In the genomic region with DNA sequence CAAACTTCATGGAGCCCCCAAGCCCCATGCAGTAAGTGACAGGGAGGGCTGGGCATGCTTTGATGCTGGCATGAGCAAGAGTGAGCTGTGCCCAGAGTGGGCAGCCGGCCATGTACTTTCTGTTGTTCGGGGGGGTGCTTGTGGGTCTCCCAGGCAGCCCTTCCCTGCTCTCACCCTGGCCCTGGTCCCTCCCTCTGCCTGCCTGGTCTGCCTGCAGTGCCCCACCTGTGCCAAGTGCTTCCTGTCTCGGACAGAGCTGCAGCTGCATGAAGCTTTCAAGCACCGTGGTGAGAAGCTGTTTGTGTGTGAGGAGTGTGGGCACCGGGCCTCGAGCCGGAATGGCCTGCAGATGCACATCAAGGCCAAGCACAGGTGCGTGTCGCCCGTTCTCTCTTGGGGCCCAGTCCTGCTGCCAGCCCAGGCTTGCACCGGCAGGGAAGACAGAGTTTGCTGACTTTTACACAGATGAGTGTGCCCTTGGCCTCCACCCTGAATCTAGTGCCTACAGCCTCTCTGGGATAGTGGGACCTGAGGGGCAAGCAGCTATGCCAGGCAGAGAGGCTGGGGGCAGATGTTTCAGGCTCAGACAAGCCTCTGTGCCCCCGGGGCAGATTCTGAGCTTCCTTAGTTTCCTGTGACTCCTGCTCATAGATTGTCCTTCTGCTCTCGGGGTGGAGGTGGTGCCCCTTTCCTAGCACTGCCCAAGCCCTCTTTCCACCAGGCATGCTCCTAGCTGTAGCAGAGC, we compare ENCODE assay signal across 8 cellular contexts. TPM values are rescaled to one million over a fixed set of nuclear protein-coding genes. Genes with fewer than 3 reads are reported as not detected.
DNase-seq lines count a peak whose midpoint lies in the region; TF ChIP-seq lines count a peak whose summit lies in the region.
"Had no signal": no experiment of that assay in that cellular context is flagged by ENCODE, and none has a peak within 500 bp of the region (broad histone marks: within the 10 kb centered on the region; RNA-seq: fewer than 3 reads in every experiment).

No MANE protein-coding gene starts in this region.

- H2AFZ ChIP-seq in OCI-LY1 (ENCODE audit: low read length): no peak overlapping the region

- H3K79me2 ChIP-seq in OCI-LY1 (ENCODE audit: insufficient read depth, low read length): no peaks in the 10 kb centered on the region; the same call in 1 of the 2 replicates

- no peak for TF ChIP-seq POLR2A in esophagus squamous epithelium (IDR thresholded peaks at IDR 0.05)

- H3K27ac ChIP-seq in OCI-LY1 (ENCODE audit: low read depth, low read length, poor library complexity, severe bottlenecking) (peak overlapping the region; percentile 98), esophagus squamous epithelium (peak overlapping the region; percentile 71 to 82 (median 79))

- peaks cover 71% of the 10 kb centered on the region for H3K4me1 ChIP-seq in OCI-LY1 (ENCODE audit: insufficient read depth, low read length, severe bottlenecking)
- peaks cover 41 to 96% (median 42%) of the 10 kb centered on the region in 3 donors for H3K4me1 ChIP-seq in esophagus squamous epithelium

- no peak for TF ChIP-seq CTCF in OCI-LY1 (IDR thresholded peaks at IDR 0.05; ENCODE audit: low read length)
- peak in 1 of 6 experiments; percentile 2 for TF ChIP-seq CTCF in esophagus squamous epithelium (IDR thresholded peaks at IDR 0.05)

- H3K4me3 ChIP-seq in OCI-LY1 (ENCODE audit: low read depth, low read length, poor library complexity, severe bottlenecking) (peak overlapping the region; percentile 10), esophagus squamous epithelium (no peak overlapping the region)

- no peak for DNase-seq in esophagus squamous epithelium (lab: John Stamatoyannopoulos, UW)
- peak; percentile 64 for DNase-seq in superior temporal gyrus (ENCODE audit: extremely low spot score)
- no peak for DNase-seq in activated CD4-positive, CD25-positive, alpha-beta regulatory T cell (lab: John Stamatoyannopoulos, UW)
- DNase-seq in NCI-H2227 treated with DMSO at 0.1 percent for 48 hours (lab: John Stamatoyannopoulos, UW): no peak
- DNase-seq: naive B cell had no signal

- H3F3A ChIP-seq in OCI-LY1 (ENCODE audit: insufficient read depth, low read length): no peaks in the 10 kb centered on the region

- no peaks in the 10 kb centered on the region for H4K20me1 ChIP-seq in OCI-LY1 (ENCODE audit: insufficient read depth, low read length)

- intact Hi-C loops in esophagus squamous epithelium (cut with DNase I): no loop called here

- peak overlapping the region; percentile 52; the same call in 1 of the 2 replicates for H3K9ac ChIP-seq in OCI-LY1 (ENCODE audit: low read length)

- H3K27me3 ChIP-seq in OCI-LY1 (ENCODE audit: insufficient read depth, low read length) (no peaks in the 10 kb centered on the region), esophagus squamous epithelium (no peaks in the 10 kb centered on the region)

- H3K9me2 ChIP-seq in OCI-LY1 (ENCODE audit: low read depth, low read length): no peaks in the 10 kb centered on the region

- H3K4me2 ChIP-seq in OCI-LY1 (ENCODE audit: low read length): peak overlapping the region; percentile 45

- 17 to 67% methylated on average over 1 to 10 of the region's 13 CpGs for WGBS in esophagus squamous epithelium, 2 donors

- H3K9me3 ChIP-seq in OCI-LY1 (ENCODE audit: low read length): no peaks in the 10 kb centered on the region
- no peaks in the 10 kb centered on the region for H3K9me3 ChIP-seq in esophagus squamous epithelium

- H3K36me3 ChIP-seq in OCI-LY1 (ENCODE audit: insufficient read depth, low read length) (peaks cover 70% of the 10 kb centered on the region; the same call in 1 of the 2 replicates), esophagus squamous epithelium (peaks cover 27 to 56% (median 33%) of the 10 kb centered on the region in 3 donors)

RNA-seq across cellular contexts. Expression of gene ZBTB48, which starts 7.6 kb away (rescaled TPM):
- total RNA-seq in esophagus squamous epithelium: 10 to 100 TPM in 3 of 4 donors, 1 to 10 TPM in 1; 7.2 to 26.0 (median 16.0) TPM

RNA-seq across cellular contexts. Expression of gene KLHL21, which starts 15.2 kb away (rescaled TPM):
- 10 to 100 TPM; 45.9 to 68.1 (median 55.1) TPM for total RNA-seq in esophagus squamous epithelium

RNA-seq across cellular contexts. Expression of gene PHF13, which starts 26.1 kb away (rescaled TPM):
- total RNA-seq in esophagus squamous epithelium: 10 to 100 TPM in 1 of 4 donors, 1 to 10 TPM in 3; 6.7 to 12.1 (median 8.7) TPM

RNA-seq across cellular contexts. Expression of gene TAS1R1, which starts 32.3 kb away (rescaled TPM):
- not detected for total RNA-seq in esophagus squamous epithelium
- total RNA-seq: subcutaneous adipose tissue; T-helper 2 cell treated with Interferon-gamma antibody and Interleukin-4, amounts not matched to agents 100 ng/mL and 5 ng/mL, for 36 hours had no signal

RNA-seq across cellular contexts. Expression of gene NOL9, which starts 33.1 kb away (rescaled TPM):
- total RNA-seq in esophagus squamous epithelium: 10 to 100 TPM; 13.0 to 36.4 (median 22.3) TPM
